Comparison of ENCODE assay signal across 8 cellular contexts in the genomic region with DNA sequence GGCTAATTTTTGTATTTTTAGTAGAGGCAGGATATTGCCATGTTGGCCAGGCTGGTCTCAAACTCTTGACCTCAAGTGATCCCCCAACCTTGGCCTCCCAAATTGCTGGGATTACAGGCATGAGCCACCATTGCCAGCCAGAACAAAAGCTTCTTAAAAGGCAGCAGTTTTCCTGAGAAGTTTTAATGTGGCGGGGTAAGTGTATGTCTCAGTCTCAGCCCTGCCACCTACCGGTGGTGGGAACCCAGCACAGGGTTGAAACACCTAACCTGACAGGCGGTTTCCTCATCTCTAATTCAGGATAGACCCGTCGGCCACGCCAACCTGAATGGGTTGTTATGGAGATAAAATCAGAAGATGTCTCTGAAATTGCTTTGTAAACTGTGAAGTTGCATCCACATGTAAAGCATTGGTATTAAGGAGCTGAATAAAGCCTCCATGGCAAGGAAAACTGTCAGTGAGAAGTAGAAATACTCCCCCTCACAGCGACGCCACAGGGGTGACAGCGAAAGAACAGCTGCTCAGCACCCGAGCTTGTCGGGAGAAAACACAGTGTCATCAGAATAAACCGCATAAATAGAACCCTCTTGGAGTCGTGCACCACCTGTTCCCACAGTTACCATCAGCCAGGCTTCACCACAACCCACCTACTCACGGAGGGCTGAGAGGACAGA.
DNase-seq lines count a peak whose midpoint lies in the region; ATAC-seq, FAIRE-seq and TF ChIP-seq lines count a peak whose summit lies in the region.

No MANE protein-coding gene starts in this region.

- H3K27me3 ChIP-seq in body of pancreas (no peaks in the 10 kb centered on the region), HepG2 (ENCODE audit: control insufficient read depth in 1 of 2, insufficient read depth in 2 of 2, low read length in 2 of 2) (no peaks in the 10 kb centered on the region; a peak in 1 of 5 replicates)

- H3K79me2 ChIP-seq in HepG2 (ENCODE audit: insufficient read depth, low read length) = no peaks in the 10 kb centered on the region

- DNase-seq in NCI-H82 (lab: John Stamatoyannopoulos, UW) (peak; percentile 84), body of pancreas (peak in 3 of 4 donors; percentile 31 to 62 (median 35)), HepG2 (ENCODE audit: low spot score) (peak; percentile 19), GM19240 (ENCODE audit: insufficient read length, low spot score) (no peak)

- no peak for TF ChIP-seq RAD21 in HepG2 (CRISPR knock-in tag; IDR thresholded peaks at IDR 0.05)

- H3K9me3 ChIP-seq in body of pancreas (no peaks in the 10 kb centered on the region), HepG2 (ENCODE audit: low read length) (no peaks in the 10 kb centered on the region)

- intact Hi-C loops in body of pancreas (cut with DNase I) (no loop called here), HepG2 (cut with micrococcal nuclease; ENCODE audit: unreplicated experiment) (loop anchor here (10.0 kb wide), 2 partner anchors 320 to 570 kb away; a partner anchor contains a TSS)

- in situ Hi-C loops in HepG2 (cut with HindIII; ENCODE audit: extremely low pct_ligation_motif_present, low pct_unique_long_range_greater_than_20kb) = no loop called here

- no peaks in the 10 kb centered on the region for H3K36me3 ChIP-seq in body of pancreas (replicated peaks in 1 of 2; ENCODE audit: insufficient read depth in 1 of 2, low read depth in 2 of 2)
- no peaks in the 10 kb centered on the region for H3K36me3 ChIP-seq in HepG2 (replicated peaks in 1 of 2; ENCODE audit: control insufficient read depth in 1 of 2, insufficient read depth in 2 of 2, low read length in 2 of 2)

- no peak for FAIRE-seq in HepG2 (lab: Jason Lieb, UNC)

- H3K4me1 ChIP-seq in body of pancreas = no peaks in the 10 kb centered on the region
- H3K4me1 ChIP-seq in HepG2 (ENCODE audit: insufficient read depth, low read length) = no peaks in the 10 kb centered on the region

- no peak for TF ChIP-seq POLR2A in body of pancreas (IDR thresholded peaks at IDR 0.05)
- no peak for TF ChIP-seq POLR2A in HepG2 (IDR thresholded peaks at IDR 0.05; ENCODE audit: insufficient read depth in 1 of 2, low read depth in 2 of 2, low read length in 2 of 2)

- H3K4me3 ChIP-seq in body of pancreas = no peak overlapping the region
- no peak overlapping the region for H3K4me3 ChIP-seq in HepG2 (replicated peaks in 1 of 3; ENCODE audit: insufficient read depth in 1 of 3, low read depth in 2 of 3, low read length in 3 of 3)

- no peak overlapping the region for H3K4me2 ChIP-seq in HepG2 (ENCODE audit: low read depth, low read length)

- TF ChIP-seq CTCF in C4-2B (conservative IDR thresholded peaks at IDR 0.05) (peak; percentile 90), body of pancreas (IDR thresholded peaks at IDR 0.05) (peak; percentile 17 to 55 (median 30)), HepG2 (CRISPR knock-in tag; IDR thresholded peaks at IDR 0.05) (peak; percentile 63)

- no peak for TF ChIP-seq EP300 in HepG2 (IDR thresholded peaks at IDR 0.05; ENCODE audit: low read depth in 2 of 2, low read length in 2 of 2)
- no peak for TF ChIP-seq EP300 in HepG2 (CRISPR knock-in tag; IDR thresholded peaks at IDR 0.05; ENCODE audit: borderline replicate concordance)

- POLR2A ChIA-PET in HepG2 (lab: Yijun Ruan, JAX) = no interaction called here

- H3K27ac ChIP-seq in C4-2B = no peak overlapping the region
- H3K27ac ChIP-seq in body of pancreas = no peak overlapping the region
- no peak overlapping the region for H3K27ac ChIP-seq in HepG2 (ENCODE audit: extremely low read length, insufficient read depth, low read length)

- WGBS in body of pancreas, 2 donors = 65 to 66% methylated on average over 14 of the region's 14 CpGs
- WGBS in HepG2 (ENCODE audit: low lambda C conversion rate) = 36% methylated on average over 14 of the region's 14 CpGs

- H3K9ac ChIP-seq in HepG2 (ENCODE audit: insufficient read depth, low read depth, low read length) = no peak overlapping the region

- ATAC-seq in GM19351 (IDR thresholded peaks at IDR 0.05; ENCODE audit: unreplicated experiment) (peak; percentile 67), body of pancreas (no peak), HepG2 (peak; percentile 93), HG02884 (IDR thresholded peaks at IDR 0.05; ENCODE audit: unreplicated experiment) (no peak), HG03378 (IDR thresholded peaks at IDR 0.05; ENCODE audit: unreplicated experiment) (no peak)

- CTCF ChIA-PET in HepG2 (lab: Yijun Ruan, JAX; ENCODE audit: low intra/inter-chr PET ratio, low total read pairs) = interaction anchor here (0.8 to 1.7 kb wide), 2 partner anchors 204 to 207 kb away, joined by 3 to 5 read pairs; no protein-coding TSS in a partner anchor

- H4K20me1 ChIP-seq in HepG2 (ENCODE audit: insufficient read depth, low read length) = no peaks in the 10 kb centered on the region

- BruUV-seq in HepG2 (replicated peaks; lab: Mats Ljungman, UMichigan) = no TSS peak

- H2AFZ ChIP-seq in HepG2 (ENCODE audit: low read length) = no peak overlapping the region

TF ChIP-seq in HepG2, 621 proteins besides CTCF, POLR2A, EP300 and RAD21:
- TF ChIP-seq STAG1 (CRISPR knock-in tag; IDR thresholded peaks at IDR 0.05) = peak; percentile 39
- TF ChIP-seq, protein P1, sequence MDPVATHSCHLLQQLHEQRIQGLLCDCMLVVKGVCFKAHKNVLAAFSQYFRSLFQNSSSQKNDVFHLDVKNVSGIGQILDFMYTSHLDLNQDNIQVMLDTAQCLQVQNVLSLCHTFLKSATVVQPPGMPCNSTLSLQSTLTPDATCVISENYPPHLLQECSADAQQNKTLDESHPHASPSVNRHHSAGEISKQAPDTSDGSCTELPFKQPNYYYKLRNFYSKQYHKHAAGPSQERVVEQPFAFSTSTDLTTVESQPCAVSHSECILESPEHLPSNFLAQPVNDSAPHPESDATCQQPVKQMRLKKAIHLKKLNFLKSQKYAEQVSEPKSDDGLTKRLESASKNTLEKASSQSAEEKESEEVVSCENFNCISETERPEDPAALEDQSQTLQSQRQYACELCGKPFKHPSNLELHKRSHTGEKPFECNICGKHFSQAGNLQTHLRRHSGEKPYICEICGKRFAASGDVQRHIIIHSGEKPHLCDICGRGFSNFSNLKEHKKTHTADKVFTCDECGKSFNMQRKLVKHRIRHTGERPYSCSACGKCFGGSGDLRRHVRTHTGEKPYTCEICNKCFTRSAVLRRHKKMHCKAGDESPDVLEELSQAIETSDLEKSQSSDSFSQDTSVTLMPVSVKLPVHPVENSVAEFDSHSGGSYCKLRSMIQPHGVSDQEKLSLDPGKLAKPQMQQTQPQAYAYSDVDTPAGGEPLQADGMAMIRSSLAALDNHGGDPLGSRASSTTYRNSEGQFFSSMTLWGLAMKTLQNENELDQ (CRISPR knock-in tag; IDR thresholded peaks at IDR 0.05; ENCODE audit: borderline replicate concordance) = no peak
- TF ChIP-seq, protein P2, sequence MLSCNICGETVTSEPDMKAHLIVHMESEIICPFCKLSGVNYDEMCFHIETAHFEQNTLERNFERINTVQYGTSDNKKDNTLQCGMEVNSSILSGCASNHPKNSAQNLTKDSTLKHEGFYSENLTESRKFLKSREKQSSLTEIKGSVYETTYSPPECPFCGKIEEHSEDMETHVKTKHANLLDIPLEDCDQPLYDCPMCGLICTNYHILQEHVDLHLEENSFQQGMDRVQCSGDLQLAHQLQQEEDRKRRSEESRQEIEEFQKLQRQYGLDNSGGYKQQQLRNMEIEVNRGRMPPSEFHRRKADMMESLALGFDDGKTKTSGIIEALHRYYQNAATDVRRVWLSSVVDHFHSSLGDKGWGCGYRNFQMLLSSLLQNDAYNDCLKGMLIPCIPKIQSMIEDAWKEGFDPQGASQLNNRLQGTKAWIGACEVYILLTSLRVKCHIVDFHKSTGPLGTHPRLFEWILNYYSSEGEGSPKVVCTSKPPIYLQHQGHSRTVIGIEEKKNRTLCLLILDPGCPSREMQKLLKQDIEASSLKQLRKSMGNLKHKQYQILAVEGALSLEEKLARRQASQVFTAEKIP (CRISPR knock-in tag; IDR thresholded peaks at IDR 0.05; ENCODE audit: borderline replicate concordance) = no peak
- TF ChIP-seq SMC3 (IDR thresholded peaks at IDR 0.05; ENCODE audit: low read length) = peak; percentile 48
- TF ChIP-seq, protein P3, sequence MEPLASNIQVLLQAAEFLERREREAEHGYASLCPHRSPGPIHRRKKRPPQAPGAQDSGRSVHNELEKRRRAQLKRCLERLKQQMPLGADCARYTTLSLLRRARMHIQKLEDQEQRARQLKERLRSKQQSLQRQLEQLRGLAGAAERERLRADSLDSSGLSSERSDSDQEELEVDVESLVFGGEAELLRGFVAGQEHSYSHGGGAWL (CRISPR knock-in tag; IDR thresholded peaks at IDR 0.05) = no peak
- no peak for TF ChIP-seq HMG20B (CRISPR knock-in tag; conservative IDR thresholded peaks at IDR 0.05)
- TF ChIP-seq ZNF782 (CRISPR knock-in tag; IDR thresholded peaks at IDR 0.05; ENCODE audit: borderline replicate concordance) = no peak

Comparison
In these comparisons a context has a peak if more than half of its experiments do, and no peak if none do; other contexts are left out.
1. CTCF ChIP-seq: peak in every context shown above with its lines; median percentile 90 in C4-2B; 63 in HepG2; 30 in body of pancreas.
2. ATAC-seq: peak in GM19351 (single experiment) and HepG2 (single experiment); none in body of pancreas (single experiment), HG02884 (single experiment) and HG03378 (single experiment).